In genomic region chr5:137695651-137696428, GRCh38 we compare ENCODE assay signal across 1 cellular context.
A peak's percentile ranks its signal among the peaks of the same experiment; 100 is the strongest.
TF ChIP-seq lines count a peak whose summit lies in the region.

No MANE protein-coding gene starts in this region.

TF ChIP-seq in K562, 482 proteins besides CTCF, POLR2A, EP300 and RAD21 (continued from another document):
- TF ChIP-seq, protein P1, sequence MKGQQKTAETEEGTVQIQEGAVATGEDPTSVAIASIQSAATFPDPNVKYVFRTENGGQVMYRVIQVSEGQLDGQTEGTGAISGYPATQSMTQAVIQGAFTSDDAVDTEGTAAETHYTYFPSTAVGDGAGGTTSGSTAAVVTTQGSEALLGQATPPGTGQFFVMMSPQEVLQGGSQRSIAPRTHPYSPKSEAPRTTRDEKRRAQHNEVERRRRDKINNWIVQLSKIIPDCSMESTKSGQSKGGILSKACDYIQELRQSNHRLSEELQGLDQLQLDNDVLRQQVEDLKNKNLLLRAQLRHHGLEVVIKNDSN (CRISPR knock-in tag; IDR thresholded peaks at IDR 0.05): no peak
- TF ChIP-seq SPI1 (IDR thresholded peaks at IDR 0.05; ENCODE audit: borderline replicate concordance, low read depth, low read length) (peak; percentile 93), ARID1B (IDR thresholded peaks at IDR 0.05) (peak; percentile 27; the same call in 1 of the 2 replicates), TCF3 (CRISPR knock-in tag; IDR thresholded peaks at IDR 0.05) (peak; percentile 46), PHF20 (IDR thresholded peaks at IDR 0.05; ENCODE audit: partially characterized antibody) (no peak), CEBPB (tag; IDR thresholded peaks at IDR 0.05) (no peak)
